ENCODE assay signal across 1 cellular context in the genomic region with DNA sequence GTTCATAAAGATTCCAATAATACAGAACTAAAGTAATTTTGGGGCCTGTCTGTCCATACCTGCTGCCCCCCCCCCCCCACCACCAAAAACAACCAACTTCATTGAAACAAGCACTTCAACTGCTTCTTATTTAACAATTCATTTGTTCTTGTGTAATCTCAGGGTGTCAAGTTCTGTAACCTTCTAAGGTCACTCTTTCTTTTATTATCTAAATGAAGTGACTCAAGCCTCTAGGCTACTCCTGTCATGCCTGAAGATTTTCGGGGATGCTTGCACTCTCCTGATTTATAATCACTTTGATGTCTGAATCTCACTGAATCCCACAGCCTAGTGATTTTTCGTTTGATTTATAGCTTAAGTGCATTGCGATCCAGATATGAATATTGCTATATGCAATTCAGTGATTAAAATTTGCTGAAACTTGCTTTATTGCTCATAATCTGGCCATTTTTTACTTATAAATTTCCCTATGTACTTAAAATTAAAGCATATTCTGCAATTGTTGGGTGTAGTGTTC.
A peak's percentile ranks its signal among the peaks of the same experiment; 100 is the strongest.
TF ChIP-seq lines count a peak whose summit lies in the region.

No MANE protein-coding gene starts in this region.

TF ChIP-seq in H1, 55 proteins besides CTCF, POLR2A, EP300 and RAD21:
- TF ChIP-seq, protein P1, sequence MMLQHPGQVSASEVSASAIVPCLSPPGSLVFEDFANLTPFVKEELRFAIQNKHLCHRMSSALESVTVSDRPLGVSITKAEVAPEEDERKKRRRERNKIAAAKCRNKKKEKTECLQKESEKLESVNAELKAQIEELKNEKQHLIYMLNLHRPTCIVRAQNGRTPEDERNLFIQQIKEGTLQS (IDR thresholded peaks at IDR 0.05; ENCODE audit: insufficient read depth, low read depth, low read length): no peak
- no peak for TF ChIP-seq TEAD4 (IDR thresholded peaks at IDR 0.05; ENCODE audit: low read depth, low read length)
- no peak for TF ChIP-seq SP4 (IDR thresholded peaks at IDR 0.05; ENCODE audit: low read length)
- 0 out of 2 replicates have a peak, but pooled peaks have one; percentile 30 for TF ChIP-seq CEBPB (IDR thresholded peaks at IDR 0.05; ENCODE audit: low read depth, low read length)
- TF ChIP-seq SAP30 (IDR thresholded peaks at IDR 0.05; ENCODE audit: insufficient read depth, insufficient replicate concordance, low read length): no peak
